Comparison of ENCODE assay signal across 1 cellular context in genomic region chr14:23437142-23438129, GRCh38.
TF ChIP-seq lines count a peak whose summit lies in the region.

No MANE protein-coding gene starts in this region.

TF ChIP-seq in K562, 482 proteins besides CTCF, POLR2A, EP300 and RAD21:
- no peak for TF ChIP-seq ZNF77 (CRISPR knock-in tag; IDR thresholded peaks at IDR 0.05)
- TF ChIP-seq RREB1 (CRISPR knock-in tag; IDR thresholded peaks at IDR 0.05), result no peak
- TF ChIP-seq BACH1 (tag; IDR thresholded peaks at IDR 0.05), result 0 out of 2 replicates have a peak, but pooled peaks have one; percentile 15
- peak; percentile 72 for TF ChIP-seq ZKSCAN1 (IDR thresholded peaks at IDR 0.05; ENCODE audit: low read depth, low read length)
- TF ChIP-seq CHD1 (IDR thresholded peaks at IDR 0.05; ENCODE audit: low read length), result no peak
- TF ChIP-seq PTBP1 (IDR thresholded peaks at IDR 0.05; ENCODE audit: low read depth, low read length), result no peak
- no peak for TF ChIP-seq HSF4 (CRISPR knock-in tag; IDR thresholded peaks at IDR 0.05; ENCODE audit: borderline replicate concordance)
